Comparison of ENCODE assay signal across 8 cellular contexts in the genomic region with DNA sequence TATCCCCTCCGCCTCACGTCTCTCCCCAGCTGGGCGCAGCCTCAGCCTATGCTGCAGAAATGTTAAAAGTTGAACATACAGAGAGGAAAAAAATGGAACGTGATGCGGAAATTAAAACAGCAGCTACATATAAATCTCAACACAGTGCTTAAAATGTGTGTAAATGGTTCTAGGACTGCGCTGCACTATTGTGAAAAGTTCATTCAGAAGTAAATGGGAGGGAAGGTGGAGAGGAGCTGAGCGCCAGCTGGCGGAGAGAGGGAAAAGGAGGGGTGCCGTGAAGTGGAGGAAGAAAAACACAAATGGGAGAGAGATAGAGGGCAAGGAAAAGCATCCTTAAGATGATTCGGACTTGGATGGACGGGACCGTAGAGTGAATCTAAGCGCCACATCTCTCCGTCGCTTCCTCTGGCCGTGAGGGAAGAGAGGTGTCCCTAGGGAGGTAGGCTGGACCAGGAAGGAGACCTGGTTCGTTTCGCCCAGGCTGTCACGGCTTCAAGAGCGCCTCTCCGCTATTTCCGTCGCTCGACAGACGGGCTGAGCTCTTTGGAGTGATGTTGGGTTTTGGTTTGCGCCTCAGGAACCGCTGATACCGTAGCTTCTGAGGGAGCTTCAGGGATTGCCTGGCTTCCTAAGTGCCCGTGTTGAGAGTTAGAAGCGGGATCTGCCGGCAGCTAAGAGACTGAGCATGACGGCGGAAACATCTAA.
DNase-seq lines count a peak whose midpoint lies in the region; ATAC-seq and TF ChIP-seq lines count a peak whose summit lies in the region.

No MANE protein-coding gene starts in this region.

- no peak overlapping the region for H3K4me3 ChIP-seq in CD8-positive, alpha-beta memory T cell (ENCODE audit: low read length)
- H3K4me3 ChIP-seq in HFF-Myc (replicated peaks; ENCODE audit: low read depth, low read length) (peak overlapping the region; percentile 32), iPS-18c (ENCODE audit: insufficient read depth, low read depth, low read length) (peak overlapping the region; percentile 34; the same call in 1 of the 2 replicates), suprapubic skin (no peak overlapping the region)

- WGBS in suprapubic skin, result 7% methylated on average over 33 of the region's 33 CpGs

- DNase-seq in CD8-positive, alpha-beta memory T cell, result no peak
- DNase-seq in HFF-Myc (ENCODE audit: extremely low read depth, low read depth) (no peak), activated B cell treated with CpG ODN at 0.5 μM for 24 hours (no peak), suprapubic skin (ENCODE audit: low spot score in 2 of 2) (no peak), GOT3 (lab: John Stamatoyannopoulos, UW) (no peak)

- H3K4me3 Mint-ChIP-seq in CD8-positive, alpha-beta memory T cell, result peak overlapping the region in 4 of 7 donors; percentile 5 to 35 (median 14)
- H3K4me3 Mint-ChIP-seq in activated B cell treated with CpG ODN at 0.5 μM for 24 hours, result no peak overlapping the region

- H3K36me3 ChIP-seq in CD8-positive, alpha-beta memory T cell (ENCODE audit: insufficient read depth, low read length), result no peaks in the 10 kb centered on the region
- no peaks in the 10 kb centered on the region for H3K36me3 ChIP-seq in suprapubic skin

- peaks cover 0 to 17% (median 10%) of the 10 kb centered on the region in 3 donors for H3K4me1 Mint-ChIP-seq in CD8-positive, alpha-beta memory T cell
- H3K4me1 Mint-ChIP-seq in activated B cell treated with CpG ODN at 0.5 μM for 24 hours, result peaks cover 7% of the 10 kb centered on the region

- intact Hi-C loops in activated B cell treated with CpG ODN at 0.5 μM for 24 hours (cut with micrococcal nuclease), result loop anchor here (5.0 to 10.0 kb wide), 4 partner anchors 33 to 1255 kb away; no protein-coding TSS in a partner anchor

- TF ChIP-seq CTCF in HFF-Myc (IDR thresholded peaks at IDR 0.05; ENCODE audit: low read depth, low read length, missing control alignments), result peak; percentile 13
- TF ChIP-seq CTCF in activated B cell treated with CpG ODN at 0.5 μM for 24 hours (IDR thresholded peaks at IDR 0.05), result no peak
- no peak for TF ChIP-seq CTCF in suprapubic skin (IDR thresholded peaks at IDR 0.05)

- H3K27me3 ChIP-seq in CD8-positive, alpha-beta memory T cell (ENCODE audit: insufficient read depth, low read length, poor library complexity, severe bottlenecking), result peaks cover 74% of the 10 kb centered on the region
- peaks cover 97% of the 10 kb centered on the region for H3K27me3 ChIP-seq in suprapubic skin

- H3K9me3 ChIP-seq in CD8-positive, alpha-beta memory T cell (ENCODE audit: low read length), result no peaks in the 10 kb centered on the region
- H3K9me3 ChIP-seq in iPS-18c (ENCODE audit: control insufficient read depth, insufficient read depth, low read length) (no peaks in the 10 kb centered on the region), suprapubic skin (no peaks in the 10 kb centered on the region)

- TF ChIP-seq POLR2A in suprapubic skin (IDR thresholded peaks at IDR 0.05), result no peak

- H3K27ac ChIP-seq in CD8-positive, alpha-beta memory T cell (ENCODE audit: low read depth, low read length), result no peak overlapping the region
- H3K27ac ChIP-seq in suprapubic skin, result no peak overlapping the region

- no peak for TF ChIP-seq EP300 in suprapubic skin (IDR thresholded peaks at IDR 0.05)

- peaks cover 91 to 95% of the 10 kb centered on the region in 2 donors for H3K27me3 Mint-ChIP-seq in CD8-positive, alpha-beta memory T cell
- H3K27me3 Mint-ChIP-seq in activated B cell treated with CpG ODN at 0.5 μM for 24 hours, result peaks cover 80% of the 10 kb centered on the region

- CTCF ChIA-PET in CD8-positive, alpha-beta memory T cell (lab: Charles Lee), result no interaction called here
- CTCF ChIA-PET in activated B cell treated with CpG ODN at 0.5 μM for 24 hours (lab: Charles Lee), result no interaction called here

- no peak for ATAC-seq in activated B cell treated with CpG ODN at 0.5 μM for 24 hours (ENCODE audit: low read depth)
- ATAC-seq in HG03469 (IDR thresholded peaks at IDR 0.05; ENCODE audit: unreplicated experiment), result no peak
- ATAC-seq in GM19395 (IDR thresholded peaks at IDR 0.05; ENCODE audit: unreplicated experiment), result no peak

- no peaks in the 10 kb centered on the region for H3K4me1 ChIP-seq in CD8-positive, alpha-beta memory T cell (ENCODE audit: insufficient read depth, low read length)
- no peaks in the 10 kb centered on the region for H3K4me1 ChIP-seq in suprapubic skin

- H3K27ac Mint-ChIP-seq in CD8-positive, alpha-beta memory T cell, result peak overlapping the region in 4 of 8 donors; percentile 7 to 53 (median 40)
- peak overlapping the region; percentile 37 for H3K27ac Mint-ChIP-seq in activated B cell treated with CpG ODN at 0.5 μM for 24 hours

- H3K36me3 Mint-ChIP-seq in CD8-positive, alpha-beta memory T cell, result peaks cover 0 to 4% (median 2%) of the 10 kb centered on the region in 3 donors
- H3K36me3 Mint-ChIP-seq in activated B cell treated with CpG ODN at 0.5 μM for 24 hours (ENCODE audit: low read depth), result no peaks in the 10 kb centered on the region

- peaks cover 27 to 63% (median 59%) of the 10 kb centered on the region in 5 donors for H3K9me3 Mint-ChIP-seq in CD8-positive, alpha-beta memory T cell
- H3K9me3 Mint-ChIP-seq in activated B cell treated with CpG ODN at 0.5 μM for 24 hours, result peaks cover 7% of the 10 kb centered on the region

- POLR2A ChIA-PET in CD8-positive, alpha-beta memory T cell (lab: Charles Lee), result no interaction called here
- POLR2A ChIA-PET in activated B cell treated with CpG ODN at 0.5 μM for 24 hours (lab: Charles Lee), result no interaction called here

Comparison
In these comparisons a context has a peak if more than half of its experiments do, and no peak if none do; other contexts are left out.
1. H3K4me3 ChIP-seq: peak in HFF-Myc (single experiment) and iPS-18c (single experiment); none in CD8-positive, alpha-beta memory T cell (single experiment) and suprapubic skin (single experiment).